ENCODE assay signal across 8 cellular contexts in genomic region chr3:83523470-83524073, GRCh38.
DNase-seq lines count a peak whose midpoint lies in the region; ATAC-seq and TF ChIP-seq lines count a peak whose summit lies in the region.

No MANE protein-coding gene starts in this region.

- CTCF ChIA-PET in Panc1 (lab: Charles Lee), result no interaction called here

- H3K9me3 Mint-ChIP-seq in osteocyte (ENCODE audit: unreplicated experiment), result no peaks in the 10 kb centered on the region
- H3K9me3 Mint-ChIP-seq in T-helper 2 cell treated with Interferon-gamma antibody and Interleukin-4, amounts not matched to agents 5 μg/mL and 100 μg/mL, for 36 hours, result no peaks in the 10 kb centered on the region

- no peak overlapping the region for H3K4me3 Mint-ChIP-seq in osteocyte (ENCODE audit: unreplicated experiment)
- H3K4me3 Mint-ChIP-seq in T-helper 2 cell treated with Interferon-gamma antibody and Interleukin-4, amounts not matched to agents 5 μg/mL and 100 μg/mL, for 36 hours, result no peak overlapping the region

- H3K4me3 ChIP-seq in Karpas-422 (ENCODE audit: low read length) (no peak overlapping the region), Panc1 (ENCODE audit: low read depth in 2 of 2, low read length in 2 of 2) (no peak overlapping the region), esophagus muscularis mucosa (no peak overlapping the region)

- peak; percentile 4 for DNase-seq in GM03348 (ENCODE audit: low spot score)
- DNase-seq in Karpas-422, result peak; percentile 85
- peak; percentile 48 for DNase-seq in Panc1 (ENCODE audit: low read depth, low spot score)
- DNase-seq in esophagus muscularis mucosa (ENCODE audit: extremely low spot score), result no peak
- DNase-seq in osteocyte (ENCODE audit: extremely low spot score, unreplicated experiment), result no peak
- no peak for DNase-seq in T-helper 2 cell treated with Interferon-gamma antibody and Interleukin-4, amounts not matched to agents 5 μg/mL and 100 μg/mL, for 36 hours (ENCODE audit: low spot score)
- DNase-seq in central memory CD4-positive, alpha-beta T cell, result no peak

- TF ChIP-seq CTCF in Panc1 (IDR thresholded peaks at IDR 0.05) (peak; percentile 69), esophagus muscularis mucosa (IDR thresholded peaks at IDR 0.05) (peak in 2 of 3 experiments; percentile 47 to 58), osteocyte (IDR thresholded peaks at IDR 0.05) (peak; percentile 94)

- peaks cover 13% of the 10 kb centered on the region for H3K4me1 Mint-ChIP-seq in osteocyte (ENCODE audit: unreplicated experiment)
- H3K4me1 Mint-ChIP-seq in T-helper 2 cell treated with Interferon-gamma antibody and Interleukin-4, amounts not matched to agents 5 μg/mL and 100 μg/mL, for 36 hours (ENCODE audit: low read depth), result no peaks in the 10 kb centered on the region

- TF ChIP-seq EP300 in esophagus muscularis mucosa (IDR thresholded peaks at IDR 0.05), result no peak

- no peaks in the 10 kb centered on the region for H3K36me3 Mint-ChIP-seq in osteocyte (ENCODE audit: unreplicated experiment)
- H3K36me3 Mint-ChIP-seq in T-helper 2 cell treated with Interferon-gamma antibody and Interleukin-4, amounts not matched to agents 5 μg/mL and 100 μg/mL, for 36 hours (ENCODE audit: low read depth), result no peaks in the 10 kb centered on the region

- no peak overlapping the region for H2AFZ ChIP-seq in Karpas-422 (ENCODE audit: low read length)

- intact Hi-C loops in Panc1 (cut with micrococcal nuclease; ENCODE audit: unreplicated experiment) (no loop called here), esophagus muscularis mucosa (cut with DNase I) (no loop called here)

- no peak overlapping the region for H3K9ac ChIP-seq in Karpas-422 (ENCODE audit: low read length)

- no peaks in the 10 kb centered on the region for H3K79me2 ChIP-seq in Karpas-422 (ENCODE audit: low read length)

- H3K27ac ChIP-seq in Karpas-422 (ENCODE audit: low read length) (no peak overlapping the region), Panc1 (ENCODE audit: low read length) (no peak overlapping the region), esophagus muscularis mucosa (replicated peaks in 1 of 4) (no peak overlapping the region)

- H3K4me1 ChIP-seq in Karpas-422 (ENCODE audit: low read length) (no peaks in the 10 kb centered on the region), Panc1 (ENCODE audit: control insufficient read depth, insufficient read depth, low read length) (no peaks in the 10 kb centered on the region), esophagus muscularis mucosa (no peaks in the 10 kb centered on the region)

- peak; percentile 83 for ATAC-seq in GM21737 (IDR thresholded peaks at IDR 0.05; ENCODE audit: unreplicated experiment)
- peak; percentile 93 for ATAC-seq in Panc1

- no peak overlapping the region for H3K27ac Mint-ChIP-seq in osteocyte (ENCODE audit: unreplicated experiment)
- no peak overlapping the region for H3K27ac Mint-ChIP-seq in T-helper 2 cell treated with Interferon-gamma antibody and Interleukin-4, amounts not matched to agents 5 μg/mL and 100 μg/mL, for 36 hours

- no peak overlapping the region for H3K4me2 ChIP-seq in Karpas-422 (ENCODE audit: low read depth, low read length, poor library complexity, severe bottlenecking)

- TF ChIP-seq POLR2A in esophagus muscularis mucosa (IDR thresholded peaks at IDR 0.05; ENCODE audit: low read depth), result no peak

- H4K20me1 ChIP-seq in Karpas-422 (ENCODE audit: insufficient read depth, low read depth, low read length), result no peaks in the 10 kb centered on the region

- WGBS in esophagus muscularis mucosa, result 9% methylated on average over 7 of the region's 7 CpGs

- H3K27me3 ChIP-seq in Karpas-422 (ENCODE audit: low read length) (no peaks in the 10 kb centered on the region), Panc1 (ENCODE audit: control insufficient read depth, insufficient read depth, low read length) (no peaks in the 10 kb centered on the region), esophagus muscularis mucosa (no peaks in the 10 kb centered on the region)

- no peaks in the 10 kb centered on the region for H3K36me3 ChIP-seq in Karpas-422 (ENCODE audit: insufficient read depth, low read length)
- H3K36me3 ChIP-seq in Panc1 (ENCODE audit: control insufficient read depth, insufficient read depth, low read length), result no peaks in the 10 kb centered on the region
- no peaks in the 10 kb centered on the region for H3K36me3 ChIP-seq in esophagus muscularis mucosa

- in situ Hi-C loops in Panc1 (cut with HindIII; ENCODE audit: low pct_unique_long_range_greater_than_20kb, low sequenced_read_pairs), result no loop called here

- H3K9me3 ChIP-seq in Karpas-422 (ENCODE audit: low read length) (no peaks in the 10 kb centered on the region), Panc1 (ENCODE audit: control insufficient read depth, insufficient read depth, low read depth, low read length) (no peaks in the 10 kb centered on the region), esophagus muscularis mucosa (no peaks in the 10 kb centered on the region)

- no peaks in the 10 kb centered on the region for H3K9me2 ChIP-seq in Karpas-422 (replicated peaks; ENCODE audit: insufficient read depth, low read length)

- H3K27me3 Mint-ChIP-seq in osteocyte (ENCODE audit: unreplicated experiment), result no peaks in the 10 kb centered on the region
- H3K27me3 Mint-ChIP-seq in T-helper 2 cell treated with Interferon-gamma antibody and Interleukin-4, amounts not matched to agents 5 μg/mL and 100 μg/mL, for 36 hours (ENCODE audit: low read depth), result no peaks in the 10 kb centered on the region

- POLR2A ChIA-PET in Panc1 (lab: Charles Lee), result no interaction called here

- BruUV-seq in Panc1 (replicated peaks; lab: Mats Ljungman, UMichigan), result no TSS peak

Comparison
In these comparisons a context has a peak if more than half of its experiments do, and no peak if none do; other contexts are left out.
1. DNase-seq: peak in GM03348 (single experiment), Karpas-422 (single experiment) and Panc1 (single experiment); none in esophagus muscularis mucosa (single experiment), osteocyte (single experiment), T-helper 2 cell treated with Interferon-gamma antibody and Interleukin-4, amounts not matched to agents 5 μg/mL and 100 μg/mL, for 36 hours (single experiment) and central memory CD4-positive, alpha-beta T cell (single experiment).
2. Peak in every context shown above with its lines, with median percentiles within 50 percentile points of each other: CTCF ChIP-seq.